ENCODE assay signal across 26 cellular contexts in genomic region chr16:12419151-12419550, GRCh38.
"Had no signal": no experiment of that assay in that cellular context is flagged by ENCODE, and none has a peak within 500 bp of the region (broad histone marks: within the 10 kb centered on the region; RNA-seq: fewer than 3 reads in every experiment).

No MANE protein-coding gene starts in this region.

- H3K27ac ChIP-seq: brain microvascular endothelial cell, esophagus muscularis mucosa, foreskin keratinocyte, gastrocnemius medialis had no signal

- H3K9me3 ChIP-seq: esophagus muscularis mucosa, gastrocnemius medialis had no signal

- DNase-seq: activated CD4-positive, alpha-beta memory T cell treated with anti-CD3 and anti-CD28 coated beads for 36 hours; activated CD4-positive, alpha-beta T cell treated with anti-CD3 and anti-CD28 coated beads for 36 hours; activated CD4-positive, alpha-beta T cell treated with anti-CD3 and anti-CD28 coated beads, Interleukin-2, amount 10 ng/mL, durations not matched to agents 24 days and 14 days; activated CD4-positive, CD25-positive, alpha-beta regulatory T cell; activated CD4-positive, CD25-positive, alpha-beta regulatory T cell treated with anti-CD3 and anti-CD28 coated beads, Interleukin-2, amount 50 U/mL, for 72 hours; activated CD8-positive, alpha-beta memory T cell treated with anti-CD3 and anti-CD28 coated beads, Interleukin-2, amount 50 U/mL, for 48 hours; activated effector memory CD4-positive, alpha-beta T cell treated with Interleukin-2 at 50 U/mL for 16 hours; activated gamma-delta T cell treated with Interleukin-2 at 50 U/mL for 16 hours; activated naive CD4-positive, alpha-beta T cell treated with anti-CD3 and anti-CD28 coated beads, Interleukin-2, amount 50 U/mL, for 16 hours; activated naive CD4-positive, alpha-beta T cell treated with Interleukin-2 at 50 U/mL for 16 hours; activated T-cell treated with anti-CD3 and anti-CD28 coated beads for 4 hours; activated T-cell treated with anti-CD3 and anti-CD28 coated beads, Interleukin-2, amount 50 U/mL, for 4 hours; amniotic stem cell; anterior cingulate cortex; brain microvascular endothelial cell; cortex of kidney; dermis blood vessel endothelial cell; effector CD4-positive, alpha-beta T cell; effector memory CD8-positive, alpha-beta T cell; erythroblast; foreskin keratinocyte; gastrocnemius medialis; glutamatergic neuron; T-helper 2 cell had no signal

- ATAC-seq: activated CD4-positive, alpha-beta T cell treated with anti-CD3 and anti-CD28 coated beads for 36 hours; activated T-cell treated with anti-CD3 and anti-CD28 coated beads, Interleukin-2, amount 50 U/mL, for 4 hours; activated T-helper 17 cell treated with anti-CD3 and anti-CD28 coated beads, Interleukin-2, amount 50 U/mL, for 72 hours; effector memory CD8-positive, alpha-beta T cell; foreskin keratinocyte; gastrocnemius medialis had no signal

- H3K4me1 ChIP-seq: esophagus muscularis mucosa, foreskin keratinocyte, gastrocnemius medialis had no signal

- H3K4me3 ChIP-seq: esophagus muscularis mucosa, gastrocnemius medialis had no signal

- H3K36me3 ChIP-seq: brain microvascular endothelial cell, gastrocnemius medialis had no signal

- H3K27me3 ChIP-seq: brain microvascular endothelial cell, esophagus muscularis mucosa, foreskin keratinocyte, gastrocnemius medialis had no signal
